Comparison of ENCODE assay signal across 16 cellular contexts in genomic region chr3:49647741-49648140, GRCh38. TPM values are rescaled to one million over a fixed set of nuclear protein-coding genes. Genes with fewer than 3 reads are reported as not detected.
DNase-seq lines count a peak whose midpoint lies in the region; ATAC-seq and TF ChIP-seq lines count a peak whose summit lies in the region.
"Had no signal": no experiment of that assay in that cellular context is flagged by ENCODE, and none has a peak within 500 bp of the region (broad histone marks: within the 10 kb centered on the region; RNA-seq: fewer than 3 reads in every experiment).

No MANE protein-coding gene starts in this region.

- TF ChIP-seq POLR2A in NB4 (IDR thresholded peaks at IDR 0.05; ENCODE audit: extremely low read depth, insufficient read length) = no peak

- DNase-seq in DMS53 (lab: John Stamatoyannopoulos, UW) (peak; percentile 49), NB4 (ENCODE audit: low read depth) (peak; percentile 61), cerebellum (ENCODE audit: low spot score) (peak; percentile 88), medulla oblongata (ENCODE audit: extremely low spot score) (peak; percentile 20), brain microvascular endothelial cell (no peak), glomerular visceral epithelial cell (ENCODE audit: extremely low spot score) (no peak), NCI-H2196 (lab: John Stamatoyannopoulos, UW; ENCODE audit: unreplicated experiment) (no peak)
- DNase-seq: activated CD8-positive, alpha-beta T cell treated with anti-CD3 and anti-CD28 coated beads for 36 hours; amniotic stem cell; effector CD8-positive, alpha-beta T cell; GOT3; NCI-H1694 treated with DMSO at 0.1 percent for 48 hours; NCI-H82; spleen had no signal

- ATAC-seq in esophagus mucosa = no peak
- ATAC-seq: activated CD8-positive, alpha-beta T cell treated with anti-CD3 and anti-CD28 coated beads for 36 hours had no signal

- in situ Hi-C loops in brain microvascular endothelial cell (cut with HindIII; ENCODE audit: low pct_ligation_motif_present, low sequenced_read_pairs) = no loop called here

- H3K36me3 ChIP-seq in brain microvascular endothelial cell (replicated peaks) = no peaks in the 10 kb centered on the region
- H3K36me3 ChIP-seq: SJSA1, spleen had no signal

- H3K4me3 ChIP-seq in NB4 (ENCODE audit: low read depth, low read length) (no peak overlapping the region), brain microvascular endothelial cell (ENCODE audit: low read depth, low read length) (no peak overlapping the region)
- H3K4me3 ChIP-seq: SJSA1, spleen had no signal

- H3K27me3 ChIP-seq in brain microvascular endothelial cell (replicated peaks) = no peaks in the 10 kb centered on the region
- H3K27me3 ChIP-seq: SJSA1, spleen had no signal

- TF ChIP-seq CTCF in NB4 (IDR thresholded peaks at IDR 0.05; ENCODE audit: low read depth, low read length) (no peak), brain microvascular endothelial cell (IDR thresholded peaks at IDR 0.05; ENCODE audit: low read depth, low read length, missing control alignments) (no peak)

- no peak overlapping the region for H3K27ac ChIP-seq in brain microvascular endothelial cell
- H3K27ac ChIP-seq: SJSA1, spleen had no signal

RNA-seq across cellular contexts. Expression of gene APEH, which starts 26.4 kb away (rescaled TPM):
- total RNA-seq in cerebellum (58.3 TPM), esophagus mucosa (103 TPM)

RNA-seq across cellular contexts. Expression of gene MST1, which starts 41.5 kb away (rescaled TPM):
- 12.2 TPM for total RNA-seq in cerebellum
- 7.6 TPM for total RNA-seq in esophagus mucosa

RNA-seq across cellular contexts. Expression of gene RNF123, which starts 41.6 kb away (rescaled TPM):
- total RNA-seq in cerebellum (23.5 TPM), esophagus mucosa (19.4 TPM)

Comparison
In these comparisons a context has a peak if more than half of its experiments do, and no peak if none do; other contexts are left out.
1. DNase-seq: peak in DMS53 (single experiment), NB4 (single experiment), cerebellum (single experiment) and medulla oblongata (single experiment); none in brain microvascular endothelial cell (single experiment), glomerular visceral epithelial cell (single experiment) and NCI-H2196 (single experiment).